1 cellular context compared by ENCODE assay signal in the genomic region with DNA sequence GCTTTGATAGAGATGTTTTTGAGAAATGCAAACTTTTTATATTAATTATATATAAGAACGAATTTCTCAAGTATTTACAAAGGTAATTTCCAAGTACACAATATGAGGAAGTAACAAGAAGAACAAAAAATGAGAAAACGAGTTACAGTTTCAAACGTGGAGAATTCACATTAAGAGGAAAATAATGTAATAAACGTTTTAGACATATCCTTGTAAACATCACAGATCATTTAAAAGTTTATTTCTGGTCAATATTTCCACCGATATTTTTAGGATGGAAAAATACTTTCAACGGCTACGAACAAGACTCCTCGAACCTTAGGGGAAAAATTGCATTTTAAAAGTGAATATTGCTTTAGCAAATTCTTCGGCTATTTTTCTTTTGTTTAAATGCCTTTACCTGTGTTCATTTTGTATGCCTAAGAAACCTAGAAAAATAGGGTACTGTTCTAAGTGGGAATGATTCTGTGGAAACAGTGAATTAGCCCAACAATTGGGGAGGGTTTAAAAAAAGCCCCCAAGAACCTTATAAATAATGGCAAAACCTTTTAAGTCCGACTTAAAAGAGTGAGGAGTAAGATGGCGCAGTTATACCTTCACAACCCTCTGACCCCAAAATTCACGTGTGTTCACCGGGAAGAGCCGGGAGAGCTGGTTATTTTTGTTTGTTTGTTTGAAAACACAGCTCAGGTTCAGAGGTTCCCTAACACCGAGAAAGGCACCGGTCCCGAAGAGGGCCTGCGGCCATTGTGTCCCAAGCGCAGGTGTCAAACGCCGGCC.
TF ChIP-seq lines count a peak whose summit lies in the region.

No MANE protein-coding gene starts in this region.

TF ChIP-seq in IMR-90, 13 proteins besides CTCF, POLR2A, EP300 and RAD21 (continued from another document):
- no peak for TF ChIP-seq CEBPB (IDR thresholded peaks at IDR 0.05; ENCODE audit: low read depth, low read length)
- TF ChIP-seq BHLHE40 (IDR thresholded peaks at IDR 0.05; ENCODE audit: low read depth, low read length) = no peak
- no peak for TF ChIP-seq RCOR1 (IDR thresholded peaks at IDR 0.05; ENCODE audit: insufficient replicate concordance, low read length)
- no peak for TF ChIP-seq MXI1 (IDR thresholded peaks at IDR 0.05; ENCODE audit: borderline replicate concordance, low read depth, low read length)
- no peak for TF ChIP-seq CHD1 (IDR thresholded peaks at IDR 0.05; ENCODE audit: low read depth, low read length)
- TF ChIP-seq MAZ (IDR thresholded peaks at IDR 0.05; ENCODE audit: borderline replicate concordance, low read depth, low read length) = no peak
- no peak for TF ChIP-seq FOS (IDR thresholded peaks at IDR 0.05; ENCODE audit: low read depth, low read length)
